10 cellular contexts compared by ENCODE assay signal in genomic region chr21:42883921-42884320, GRCh38. TPM values are rescaled to one million over a fixed set of nuclear protein-coding genes. Genes with fewer than 3 reads are reported as not detected.
"Had no signal": no experiment of that assay in that cellular context is flagged by ENCODE, and none has a peak within 500 bp of the region (broad histone marks: within the 10 kb centered on the region; RNA-seq: fewer than 3 reads in every experiment).

No MANE protein-coding gene starts in this region.

- H3K4me3 ChIP-seq: GM23248, HAP-1 had no signal

- H3K27me3 Mint-ChIP-seq: IgD-negative memory B cell had no signal

- H3K36me3 Mint-ChIP-seq: IgD-negative memory B cell had no signal

- H3K27ac ChIP-seq: GM23248, HL-60 had no signal

- ATAC-seq: HCT116, HepG2 had no signal

- H3K9me3 Mint-ChIP-seq: IgD-negative memory B cell had no signal

- H3K4me1 ChIP-seq: HAP-1 had no signal

- H3K9ac ChIP-seq: GM23248 had no signal

- DNase-seq: GM23248, GOT3, H7 had no signal

- H2AFZ ChIP-seq: GM23248 had no signal

- FAIRE-seq: HepG2 had no signal

RNA-seq across cellular contexts. Expression of gene ERVH48-1, which starts 41.5 kb away (rescaled TPM):
- total RNA-seq: GM23248, H4, HepG2, HT1080 had no signal
- polyA plus RNA-seq: GM23248, IgD-negative memory B cell had no signal
